Comparison of ENCODE assay signal across 15 cellular contexts in the genomic region with DNA sequence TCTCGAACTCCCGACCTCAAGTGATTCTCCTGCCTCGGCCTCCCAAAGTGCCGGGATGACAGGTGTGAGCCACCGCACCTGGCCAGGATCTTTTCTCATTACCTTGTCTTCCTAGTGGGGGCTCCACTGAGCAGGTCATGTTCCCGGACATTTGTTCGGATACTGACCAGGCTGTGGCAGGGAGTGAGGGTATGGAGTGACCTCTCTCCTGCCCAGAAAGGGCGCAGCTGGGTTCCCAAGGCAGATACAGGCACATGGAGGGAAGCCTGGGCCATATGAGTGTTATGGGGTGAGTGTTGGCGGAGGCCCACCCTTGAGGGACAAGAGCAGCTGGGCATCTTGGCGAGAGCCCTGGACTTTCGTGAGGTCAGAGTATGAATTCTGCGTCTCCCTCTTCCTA. TPM values are rescaled to one million over a fixed set of nuclear protein-coding genes. Genes with fewer than 3 reads are reported as not detected.
DNase-seq lines count a peak whose midpoint lies in the region; ATAC-seq and TF ChIP-seq lines count a peak whose summit lies in the region.
"Had no signal": no experiment of that assay in that cellular context is flagged by ENCODE, and none has a peak within 500 bp of the region (broad histone marks: within the 10 kb centered on the region; RNA-seq: fewer than 3 reads in every experiment).

No MANE protein-coding gene starts in this region.

- no peak for TF ChIP-seq POLR2A in thyroid gland (IDR thresholded peaks at IDR 0.05)

- no peak overlapping the region for H3K4me3 ChIP-seq in neural progenitor cell
- no peak overlapping the region for H3K4me3 ChIP-seq in thyroid gland (replicated peaks in 1 of 3)

- no peak overlapping the region for H3K4me3 Mint-ChIP-seq in activated T-helper 17 cell treated with anti-CD3 and anti-CD28 coated beads, Interleukin-2, amount 50 U/mL, for 72 hours
- no peak overlapping the region for H3K4me3 Mint-ChIP-seq in neural progenitor cell
- H3K4me3 Mint-ChIP-seq: stimulated activated effector memory CD8-positive, alpha-beta T cell treated with anti-CD3 and anti-CD28 coated beads, Interleukin-12 subunit alpha, Interleukin-12 subunit beta, amount 100 ng/mL, for 72 hours had no signal

- ATAC-seq in activated T-helper 17 cell treated with anti-CD3 and anti-CD28 coated beads, Interleukin-2, amount 50 U/mL, for 72 hours (replicated peaks), result no peak
- ATAC-seq in GM21825 (IDR thresholded peaks at IDR 0.05; ENCODE audit: unreplicated experiment) (no peak), HG02884 (IDR thresholded peaks at IDR 0.05; ENCODE audit: unreplicated experiment) (no peak)
- ATAC-seq: stimulated activated effector memory CD8-positive, alpha-beta T cell treated with anti-CD3 and anti-CD28 coated beads, Interleukin-12 subunit alpha, Interleukin-12 subunit beta, amount 100 ng/mL, for 72 hours had no signal

- H3K27me3 ChIP-seq in neural progenitor cell (no peaks in the 10 kb centered on the region), thyroid gland (no peaks in the 10 kb centered on the region)

- no peaks in the 10 kb centered on the region for H3K36me3 ChIP-seq in neural progenitor cell
- peaks cover 0 to 2% of the 10 kb centered on the region in 2 donors for H3K36me3 ChIP-seq in thyroid gland

- no peak overlapping the region for H2AFZ ChIP-seq in neural progenitor cell (replicated peaks)

- no peak overlapping the region for H3K4me2 ChIP-seq in neural progenitor cell

- H3K4me1 ChIP-seq in neural progenitor cell (peaks cover 21% of the 10 kb centered on the region), thyroid gland (peaks cover 9 to 26% of the 10 kb centered on the region in 2 donors)

- peaks cover 2% of the 10 kb centered on the region for H4K20me1 ChIP-seq in neural progenitor cell (ENCODE audit: low read depth)

- peaks cover 10% of the 10 kb centered on the region for H3K79me2 ChIP-seq in neural progenitor cell (ENCODE audit: low read depth)

- H3K4me1 Mint-ChIP-seq in activated T-helper 17 cell treated with anti-CD3 and anti-CD28 coated beads, Interleukin-2, amount 50 U/mL, for 72 hours, result peaks cover 10% of the 10 kb centered on the region
- H3K4me1 Mint-ChIP-seq in neural progenitor cell, result peaks cover 26% of the 10 kb centered on the region

- H3K36me3 Mint-ChIP-seq in activated T-helper 17 cell treated with anti-CD3 and anti-CD28 coated beads, Interleukin-2, amount 50 U/mL, for 72 hours (ENCODE audit: low read depth), result no peaks in the 10 kb centered on the region
- no peaks in the 10 kb centered on the region for H3K36me3 Mint-ChIP-seq in neural progenitor cell
- H3K36me3 Mint-ChIP-seq: memory B cell had no signal

- no peaks in the 10 kb centered on the region for H3K9me3 ChIP-seq in neural progenitor cell (ENCODE audit: low read depth)
- H3K9me3 ChIP-seq in thyroid gland, result no peaks in the 10 kb centered on the region

- H3K27ac ChIP-seq in 22Rv1 (no peak overlapping the region), neural progenitor cell (no peak overlapping the region), thyroid gland (no peak overlapping the region)
- H3K27ac ChIP-seq: epithelial cell of prostate had no signal

- TF ChIP-seq CTCF in 22Rv1 (IDR thresholded peaks at IDR 0.05) (peak; percentile 22), GM12872 (IDR thresholded peaks at IDR 0.05; ENCODE audit: insufficient read depth, low read depth, low read length) (peak; percentile 16; the same call in 1 of the 3 replicates), neural progenitor cell (IDR thresholded peaks at IDR 0.05) (peak; percentile 10), thyroid gland (IDR thresholded peaks at IDR 0.05) (no peak)

- no peak overlapping the region for H3K9ac ChIP-seq in neural progenitor cell

- intact Hi-C loops in thyroid gland (cut with DNase I), result no loop called here

- 88 to 91% methylated on average over 11 to 12 of the region's 12 CpGs for WGBS in thyroid gland, 2 donors

- DNase-seq in neural progenitor cell (ENCODE audit: low spot score), result no peak
- no peak for DNase-seq in thyroid gland
- DNase-seq in midbrain (lab: John Stamatoyannopoulos, UW), result no peak
- DNase-seq: NCI-H1694 treated with DMSO at 0.1 percent for 48 hours, NCI-H510A, occipital lobe had no signal

- no peaks in the 10 kb centered on the region for H3K9me3 Mint-ChIP-seq in activated T-helper 17 cell treated with anti-CD3 and anti-CD28 coated beads, Interleukin-2, amount 50 U/mL, for 72 hours
- no peaks in the 10 kb centered on the region for H3K9me3 Mint-ChIP-seq in neural progenitor cell
- H3K9me3 Mint-ChIP-seq: activated T-helper 2 cell treated with anti-CD3 and anti-CD28 coated beads, Interferon-gamma antibody, Interleukin-2, Interleukin-4, amounts not matched to agents 10 μg/mL and 5 μg/mL and 100 μg/mL, durations not matched to agents 14 hours and 24 hours and 36 hours; memory B cell; stimulated activated effector memory CD8-positive, alpha-beta T cell treated with anti-CD3 and anti-CD28 coated beads, Interleukin-12 subunit alpha, Interleukin-12 subunit beta, amount 100 ng/mL, for 72 hours had no signal

- H3K27ac Mint-ChIP-seq in activated T-helper 17 cell treated with anti-CD3 and anti-CD28 coated beads, Interleukin-2, amount 50 U/mL, for 72 hours, result peak overlapping the region; percentile 38
- H3K27ac Mint-ChIP-seq in neural progenitor cell, result no peak overlapping the region
- H3K27ac Mint-ChIP-seq: activated T-helper 2 cell treated with anti-CD3 and anti-CD28 coated beads, Interferon-gamma antibody, Interleukin-2, Interleukin-4, amounts not matched to agents 10 μg/mL and 5 μg/mL and 100 μg/mL, durations not matched to agents 14 hours and 24 hours and 36 hours; memory B cell; stimulated activated effector memory CD8-positive, alpha-beta T cell treated with anti-CD3 and anti-CD28 coated beads, Interleukin-12 subunit alpha, Interleukin-12 subunit beta, amount 100 ng/mL, for 72 hours had no signal

- no peaks in the 10 kb centered on the region for H3K27me3 Mint-ChIP-seq in activated T-helper 17 cell treated with anti-CD3 and anti-CD28 coated beads, Interleukin-2, amount 50 U/mL, for 72 hours
- H3K27me3 Mint-ChIP-seq in neural progenitor cell (ENCODE audit: insufficient read depth, low read depth), result peaks cover 5% of the 10 kb centered on the region
- H3K27me3 Mint-ChIP-seq: memory B cell had no signal

- peaks cover 14% of the 10 kb centered on the region for H3F3A ChIP-seq in neural progenitor cell (ENCODE audit: low read depth)

RNA-seq across cellular contexts. Expression of a gene that starts 5.5 kb away (rescaled TPM):
- total RNA-seq in activated T-helper 17 cell treated with anti-CD3 and anti-CD28 coated beads, Interleukin-2, amount 50 U/mL, for 72 hours, result not detected
- total RNA-seq in neural progenitor cell (ENCODE audit: low replicate concordance) (57.9 and 93.5 TPM in 2 replicates), thyroid gland (1,000 to 10,000 TPM in 1 of 4 donors, 100 to 1,000 TPM in 3; 289 to 1,632 (median 420) TPM)
- total RNA-seq: activated T-helper 2 cell treated with anti-CD3 and anti-CD28 coated beads, Interferon-gamma antibody, Interleukin-2, Interleukin-4, amounts not matched to agents 10 μg/mL and 5 μg/mL and 100 μg/mL, durations not matched to agents 14 hours and 24 hours and 36 hours had no signal

RNA-seq across cellular contexts. Expression of a gene that starts 24.7 kb away (rescaled TPM):
- under 1 TPM; 0.45 to 0.85 TPM for total RNA-seq in activated T-helper 17 cell treated with anti-CD3 and anti-CD28 coated beads, Interleukin-2, amount 50 U/mL, for 72 hours
- total RNA-seq in neural progenitor cell (ENCODE audit: low replicate concordance), result 0.59 TPM in 1 of 2 replicates, not detected in the other
- total RNA-seq in thyroid gland, result 1 to 10 TPM; 4.3 to 9.7 (median 7.1) TPM

RNA-seq across cellular contexts. Expression of a gene that starts 42.9 kb away (rescaled TPM):
- total RNA-seq in activated T-helper 17 cell treated with anti-CD3 and anti-CD28 coated beads, Interleukin-2, amount 50 U/mL, for 72 hours, result 10 to 100 TPM; 13.2 to 20.2 TPM
- total RNA-seq in neural progenitor cell (ENCODE audit: low replicate concordance) (1.9 and 10.4 TPM in 2 replicates), thyroid gland (10 to 100 TPM; 25.6 to 31.0 (median 30.3) TPM)

RNA-seq across cellular contexts. Expression of a gene that starts 57.2 kb away (rescaled TPM):
- total RNA-seq in activated T-helper 17 cell treated with anti-CD3 and anti-CD28 coated beads, Interleukin-2, amount 50 U/mL, for 72 hours, result 1 to 10 TPM in 1 of 2 donors, under 1 TPM in 1; 0.26 to 1.1 TPM
- total RNA-seq in neural progenitor cell (ENCODE audit: low replicate concordance), result 0.15 and 0.28 TPM in 2 replicates
- 1 to 10 TPM; 1.7 to 5.6 (median 3.7) TPM for total RNA-seq in thyroid gland

Comparison
In these comparisons a context has a peak if more than half of its experiments do, and no peak if none do; other contexts are left out.
1. CTCF ChIP-seq: peak in 22Rv1 (single experiment), GM12872 (single experiment) and neural progenitor cell (single experiment); none in thyroid gland (0 of 6).
2. RNA of a gene that starts 5.5 kb away (total RNA-seq): 289 to 1,632 TPM in thyroid gland and 57.9 to 93.5 TPM in neural progenitor cell; not detected in activated T-helper 17 cell treated with anti-CD3 and anti-CD28 coated beads, Interleukin-2, amount 50 U/mL, for 72 hours; every median in the first group is over 10 times any median in the second.